Comparison of ENCODE assay signal across 23 cellular contexts in genomic region chrX:46200423-46200822, GRCh38.
"Had no signal": no experiment of that assay in that cellular context is flagged by ENCODE, and none has a peak within 500 bp of the region (broad histone marks: within the 10 kb centered on the region; RNA-seq: fewer than 3 reads in every experiment).

No MANE protein-coding gene starts in this region.

- H3K4me3 Mint-ChIP-seq: naive B cell; stimulated activated effector memory CD8-positive, alpha-beta T cell treated with anti-CD3 and anti-CD28 coated beads, Interleukin-12 subunit alpha, Interleukin-12 subunit beta, amount 100 ng/mL, for 72 hours; type B pancreatic cell had no signal

- H3K4me3 ChIP-seq: coronary artery, esophagus muscularis mucosa, hepatocyte, lung, psoas muscle, right lobe of liver, suprapubic skin, thyroid gland had no signal

- DNase-seq: effector CD8-positive, alpha-beta T cell; foreskin melanocyte; head of caudate nucleus; left colon; left ventricle myocardium superior; mesenchymal stem cell; naive B cell; psoas muscle; retina; right lobe of liver; stimulated activated CD4-positive, alpha-beta T cell treated with anti-CD3 and anti-CD28 coated beads, Interleukin-4, amount 100 ng/mL, for 1 hour; stimulated activated CD8-positive, alpha-beta memory T cell treated with anti-CD3 and anti-CD28 coated beads, Interleukin-4, amount 100 ng/mL, for 48 hours; stimulated activated naive CD8-positive, alpha-beta T cell treated with anti-CD3 and anti-CD28 coated beads, Interleukin-15, Interleukin-2, amounts not matched to agents 100 U/mL and 50 U/mL, for 24 hours; thyroid gland had no signal

- H3K9me3 Mint-ChIP-seq: naive B cell; stimulated activated effector memory CD8-positive, alpha-beta T cell treated with anti-CD3 and anti-CD28 coated beads, Interleukin-12 subunit alpha, Interleukin-12 subunit beta, amount 100 ng/mL, for 72 hours; type B pancreatic cell had no signal

- H3K9me3 ChIP-seq: esophagus muscularis mucosa, neutrophil, psoas muscle, right lobe of liver, suprapubic skin, thyroid gland had no signal

- H3K27ac ChIP-seq: coronary artery, esophagus muscularis mucosa, hepatocyte, neutrophil, psoas muscle, right lobe of liver, suprapubic skin, thyroid gland had no signal

- FAIRE-seq: urothelium cell line had no signal

- ATAC-seq: left colon; left ventricle myocardium superior; psoas muscle; right lobe of liver; stimulated activated effector memory CD8-positive, alpha-beta T cell treated with anti-CD3 and anti-CD28 coated beads, Interleukin-12 subunit alpha, Interleukin-12 subunit beta, amount 100 ng/mL, for 72 hours; stimulated activated naive CD8-positive, alpha-beta T cell treated with anti-CD3 and anti-CD28 coated beads, Interleukin-15, Interleukin-2, amounts not matched to agents 100 U/mL and 50 U/mL, for 24 hours had no signal

- H3K4me2 ChIP-seq: hepatocyte had no signal

- H3K4me1 ChIP-seq: esophagus muscularis mucosa, psoas muscle, right lobe of liver, suprapubic skin, thyroid gland had no signal

- H3K27ac Mint-ChIP-seq: naive B cell; stimulated activated effector memory CD8-positive, alpha-beta T cell treated with anti-CD3 and anti-CD28 coated beads, Interleukin-12 subunit alpha, Interleukin-12 subunit beta, amount 100 ng/mL, for 72 hours; type B pancreatic cell had no signal

- H3K36me3 Mint-ChIP-seq: naive B cell; stimulated activated effector memory CD8-positive, alpha-beta T cell treated with anti-CD3 and anti-CD28 coated beads, Interleukin-12 subunit alpha, Interleukin-12 subunit beta, amount 100 ng/mL, for 72 hours; type B pancreatic cell had no signal

- H3K27me3 Mint-ChIP-seq: type B pancreatic cell had no signal

- H3K4me1 Mint-ChIP-seq: naive B cell; stimulated activated effector memory CD8-positive, alpha-beta T cell treated with anti-CD3 and anti-CD28 coated beads, Interleukin-12 subunit alpha, Interleukin-12 subunit beta, amount 100 ng/mL, for 72 hours had no signal
